ENCODE assay signal across 9 cellular contexts in genomic region chr5:172852490-172853354, GRCh38. TPM values are rescaled to one million over a fixed set of nuclear protein-coding genes. Genes with fewer than 3 reads are reported as not detected.
A peak's percentile ranks its signal among the peaks of the same experiment; 100 is the strongest.
DNase-seq lines count a peak whose midpoint lies in the region; ATAC-seq and TF ChIP-seq lines count a peak whose summit lies in the region.
"Had no signal": no experiment of that assay in that cellular context is flagged by ENCODE, and none has a peak within 500 bp of the region (broad histone marks: within the 10 kb centered on the region; RNA-seq: fewer than 3 reads in every experiment).

No MANE protein-coding gene starts in this region.

- H3K27me3 ChIP-seq in CD8-positive, alpha-beta T cell (ENCODE audit: insufficient read depth, low read length), result no peaks in the 10 kb centered on the region
- H3K27me3 ChIP-seq in RWPE2 (ENCODE audit: insufficient read depth, poor library complexity, severe bottlenecking), result no peaks in the 10 kb centered on the region
- H3K27me3 ChIP-seq in esophagus squamous epithelium, result no peaks in the 10 kb centered on the region
- no peaks in the 10 kb centered on the region for H3K27me3 ChIP-seq in sigmoid colon
- H3K27me3 ChIP-seq in SK-N-SH (ENCODE audit: insufficient read depth), result no peaks in the 10 kb centered on the region

- WGBS in esophagus squamous epithelium, 2 donors, result 66 to 87% methylated on average over 13 to 15 of the region's 18 CpGs
- 77 to 91% methylated on average over 18 of the region's 18 CpGs for WGBS in sigmoid colon, 2 donors
- 90% methylated on average over 10 of the region's 18 CpGs for WGBS in SK-N-SH (ENCODE audit: low lambda C conversion rate)

- no peaks in the 10 kb centered on the region for H3F3A ChIP-seq in SK-N-SH (replicated peaks; ENCODE audit: insufficient read depth)

- peaks cover 67% of the 10 kb centered on the region for H3K4me1 Mint-ChIP-seq in CD8-positive, alpha-beta T cell (ENCODE audit: low read depth)

- H3K27ac ChIP-seq in CD8-positive, alpha-beta T cell (ENCODE audit: low read depth, low read length), result no peak overlapping the region
- H3K27ac ChIP-seq in RWPE2 (ENCODE audit: poor library complexity, severe bottlenecking) (peak overlapping the region; percentile 99), esophagus squamous epithelium (peak overlapping the region; percentile 85 to 94 (median 92)), sigmoid colon (peak overlapping the region in 3 of 4 donors; percentile 1 to 95 (median 90)), caudate nucleus (ENCODE audit: low read depth, low read length) (no peak overlapping the region), SK-N-SH (ENCODE audit: low read depth in 2 of 2, low read length in 1 of 2) (no peak overlapping the region)

- no peak overlapping the region for H2AFZ ChIP-seq in SK-N-SH (ENCODE audit: low read depth)

- H3K4me3 Mint-ChIP-seq in CD8-positive, alpha-beta T cell, result no peak overlapping the region

- no peak overlapping the region for H3K4me2 ChIP-seq in SK-N-SH

- no peaks in the 10 kb centered on the region; the same call in 1 of the 2 replicates for H4K20me1 ChIP-seq in SK-N-SH (ENCODE audit: insufficient read depth)

- no peaks in the 10 kb centered on the region for H3K9me3 Mint-ChIP-seq in CD8-positive, alpha-beta T cell

- peak overlapping the region; percentile 77 for H3K27ac Mint-ChIP-seq in CD8-positive, alpha-beta T cell

- H3K79me2 ChIP-seq in SK-N-SH (ENCODE audit: insufficient read depth), result peaks cover 82% of the 10 kb centered on the region

- H3K36me3 Mint-ChIP-seq in CD8-positive, alpha-beta T cell, result peaks cover 26% of the 10 kb centered on the region

- POLR2A ChIA-PET in CD8-positive, alpha-beta T cell (lab: Charles Lee), result no interaction called here
- POLR2A ChIA-PET in SK-N-SH (lab: Yijun Ruan, JAX), result no interaction called here

- no peaks in the 10 kb centered on the region for H3K27me3 Mint-ChIP-seq in CD8-positive, alpha-beta T cell (ENCODE audit: low read depth)

- CTCF ChIA-PET in CD8-positive, alpha-beta T cell (lab: Charles Lee), result interaction anchor here (1.0 to 1.2 kb wide), 2 partner anchors 136 to 141 kb away, joined by 3 to 5 read pairs; no protein-coding TSS in a partner anchor
- CTCF ChIA-PET in SK-N-SH (lab: Yijun Ruan, JAX), result interaction anchor here (0.9 to 2.2 kb wide), 4 partner anchors 80 to 139 kb away, joined by 3 to 8 read pairs (median 3); no protein-coding TSS in a partner anchor

- H3K9me3 ChIP-seq in CD8-positive, alpha-beta T cell (ENCODE audit: low read length), result no peaks in the 10 kb centered on the region
- H3K9me3 ChIP-seq in RWPE2 (ENCODE audit: severe bottlenecking) (no peaks in the 10 kb centered on the region), esophagus squamous epithelium (no peaks in the 10 kb centered on the region), sigmoid colon (no peaks in the 10 kb centered on the region), SK-N-SH (no peaks in the 10 kb centered on the region)

- no peak overlapping the region for H3K9ac ChIP-seq in SK-N-SH

- TF ChIP-seq EP300 in sigmoid colon (IDR thresholded peaks at IDR 0.05), result no peak
- no peak for TF ChIP-seq EP300 in SK-N-SH (IDR thresholded peaks at IDR 0.05; ENCODE audit: borderline replicate concordance in 1 of 2, low read depth in 1 of 2, low read length in 1 of 2)

- intact Hi-C loops in CD8-positive, alpha-beta T cell (cut with DNase I, micrococcal nuclease), result no loop called here
- intact Hi-C loops in esophagus squamous epithelium (cut with DNase I), result no loop called here
- intact Hi-C loops in sigmoid colon (cut with DNase I), result no loop called here

- no peak for ATAC-seq in CD8-positive, alpha-beta T cell
- no peak for ATAC-seq in RWPE2 (ENCODE audit: low read depth)
- no peak for ATAC-seq in HG03439 (IDR thresholded peaks at IDR 0.05; ENCODE audit: unreplicated experiment)
- no peak for ATAC-seq in SK-N-SH treated with all-trans-retinoic acid at 6 μM for 48 hours

- no peaks in the 10 kb centered on the region for H3K9me2 ChIP-seq in SK-N-SH

- H3K4me3 ChIP-seq in CD8-positive, alpha-beta T cell (ENCODE audit: low read depth, low read length), result no peak overlapping the region
- H3K4me3 ChIP-seq in RWPE2 (ENCODE audit: severe bottlenecking) (no peak overlapping the region), esophagus squamous epithelium (no peak overlapping the region), sigmoid colon (no peak overlapping the region), SK-N-SH (ENCODE audit: low read depth in 2 of 2, low read length in 1 of 2) (no peak overlapping the region)
- H3K4me3 ChIP-seq: K562 had no signal

- no peak for TF ChIP-seq RAD21 in SK-N-SH (IDR thresholded peaks at IDR 0.05; ENCODE audit: low read length)

- H3K36me3 ChIP-seq in CD8-positive, alpha-beta T cell (ENCODE audit: insufficient read depth, low read length), result no peaks in the 10 kb centered on the region
- H3K36me3 ChIP-seq in RWPE2 (ENCODE audit: low read depth), result peaks cover 37% of the 10 kb centered on the region
- no peaks in the 10 kb centered on the region for H3K36me3 ChIP-seq in esophagus squamous epithelium
- H3K36me3 ChIP-seq in sigmoid colon, result no peaks in the 10 kb centered on the region
- H3K36me3 ChIP-seq in SK-N-SH (replicated peaks in 1 of 2; ENCODE audit: control insufficient read depth in 1 of 2, insufficient read depth in 2 of 2, low read length in 1 of 2), result peaks cover 0 to 7% of the 10 kb centered on the region in 2 experiments

- peaks cover 52% of the 10 kb centered on the region for H3K4me1 ChIP-seq in CD8-positive, alpha-beta T cell (ENCODE audit: insufficient read depth, low read length)
- H3K4me1 ChIP-seq in RWPE2 (ENCODE audit: insufficient read depth, poor library complexity, severe bottlenecking) (peaks cover 51% of the 10 kb centered on the region), esophagus squamous epithelium (peaks cover 47 to 100% (median 71%) of the 10 kb centered on the region in 3 donors), sigmoid colon (peaks cover 0 to 74% (median 44%) of the 10 kb centered on the region in 4 donors), SK-N-SH (ENCODE audit: control insufficient read depth in 1 of 2, insufficient read depth in 2 of 2, low read depth in 1 of 2, low read length in 1 of 2) (peaks cover 11 to 20% of the 10 kb centered on the region in 2 experiments; a peak in 1 of 4 replicates)

- DNase-seq in CD8-positive, alpha-beta T cell, result no peak
- DNase-seq in RWPE2 (ENCODE audit: low spot score), result no peak
- no peak for DNase-seq in esophagus squamous epithelium (lab: John Stamatoyannopoulos, UW)
- DNase-seq in sigmoid colon, result no peak
- DNase-seq in caudate nucleus (lab: John Stamatoyannopoulos, UW), result no peak
- DNase-seq in SK-N-SH, result no peak

- no peak for TF ChIP-seq CTCF in CD8-positive, alpha-beta T cell (IDR thresholded peaks at IDR 0.05)
- TF ChIP-seq CTCF in RWPE2 (IDR thresholded peaks at IDR 0.05; ENCODE audit: poor library complexity, severe bottlenecking) (no peak), esophagus squamous epithelium (IDR thresholded peaks at IDR 0.05) (no peak), sigmoid colon (IDR thresholded peaks at IDR 0.05) (no peak), SK-N-SH (IDR thresholded peaks at IDR 0.05) (no peak)

- TF ChIP-seq POLR2A in esophagus squamous epithelium (IDR thresholded peaks at IDR 0.05) (no peak), sigmoid colon (IDR thresholded peaks at IDR 0.05) (no peak)

TF ChIP-seq in SK-N-SH, 30 proteins besides CTCF, POLR2A, EP300 and RAD21 (continues in another document):
- TF ChIP-seq TEAD4 (IDR thresholded peaks at IDR 0.05; ENCODE audit: borderline replicate concordance, insufficient read depth) (no peak), POLR2AphosphoS5 (IDR thresholded peaks at IDR 0.05; ENCODE audit: low read depth, low read length) (no peak), YY1 (IDR thresholded peaks at IDR 0.05; ENCODE audit: low read depth) (no peak)
- TF ChIP-seq, protein P1, sequence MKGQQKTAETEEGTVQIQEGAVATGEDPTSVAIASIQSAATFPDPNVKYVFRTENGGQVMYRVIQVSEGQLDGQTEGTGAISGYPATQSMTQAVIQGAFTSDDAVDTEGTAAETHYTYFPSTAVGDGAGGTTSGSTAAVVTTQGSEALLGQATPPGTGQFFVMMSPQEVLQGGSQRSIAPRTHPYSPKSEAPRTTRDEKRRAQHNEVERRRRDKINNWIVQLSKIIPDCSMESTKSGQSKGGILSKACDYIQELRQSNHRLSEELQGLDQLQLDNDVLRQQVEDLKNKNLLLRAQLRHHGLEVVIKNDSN (IDR thresholded peaks at IDR 0.05; ENCODE audit: borderline replicate concordance, low read depth), result no peak

TF ChIP-seq in SK-N-SH treated with all-trans-retinoic acid at 6 μM for 48 hours, 23 proteins besides CTCF, POLR2A, EP300 and RAD21 (continues in another document):
- TF ChIP-seq ISL1 (CRISPR knock-in tag; IDR thresholded peaks at IDR 0.05) (no peak), ZNF565 (CRISPR knock-in tag; conservative IDR thresholded peaks at IDR 0.05; ENCODE audit: low read depth) (no peak), TOX (CRISPR knock-in tag; IDR thresholded peaks at IDR 0.05; ENCODE audit: borderline replicate concordance) (no peak), PPARA (CRISPR knock-in tag; IDR thresholded peaks at IDR 0.05; ENCODE audit: borderline replicate concordance) (no peak), ZNF70 (CRISPR knock-in tag; IDR thresholded peaks at IDR 0.05) (no peak), ZFP30 (CRISPR knock-in tag; IDR thresholded peaks at IDR 0.05) (no peak), BACH2 (CRISPR knock-in tag; IDR thresholded peaks at IDR 0.05; ENCODE audit: borderline replicate concordance) (no peak), ARNTL (CRISPR knock-in tag; IDR thresholded peaks at IDR 0.05; ENCODE audit: borderline replicate concordance, low read depth) (no peak), ZNF8 (CRISPR knock-in tag; IDR thresholded peaks at IDR 0.05) (no peak), GLIS3 (CRISPR knock-in tag; IDR thresholded peaks at IDR 0.05) (no peak)
- TF ChIP-seq, protein P2, sequence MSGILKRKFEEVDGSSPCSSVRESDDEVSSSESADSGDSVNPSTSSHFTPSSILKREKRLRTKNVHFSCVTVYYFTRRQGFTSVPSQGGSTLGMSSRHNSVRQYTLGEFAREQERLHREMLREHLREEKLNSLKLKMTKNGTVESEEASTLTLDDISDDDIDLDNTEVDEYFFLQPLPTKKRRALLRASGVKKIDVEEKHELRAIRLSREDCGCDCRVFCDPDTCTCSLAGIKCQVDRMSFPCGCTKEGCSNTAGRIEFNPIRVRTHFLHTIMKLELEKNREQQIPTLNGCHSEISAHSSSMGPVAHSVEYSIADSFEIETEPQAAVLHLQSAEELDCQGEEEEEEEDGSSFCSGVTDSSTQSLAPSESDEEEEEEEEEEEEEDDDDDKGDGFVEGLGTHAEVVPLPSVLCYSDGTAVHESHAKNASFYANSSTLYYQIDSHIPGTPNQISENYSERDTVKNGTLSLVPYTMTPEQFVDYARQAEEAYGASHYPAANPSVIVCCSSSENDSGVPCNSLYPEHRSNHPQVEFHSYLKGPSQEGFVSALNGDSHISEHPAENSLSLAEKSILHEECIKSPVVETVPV (CRISPR knock-in tag; IDR thresholded peaks at IDR 0.05), result no peak

RNA-seq across cellular contexts. Expression of gene ERGIC1, which starts 18.7 kb away (rescaled TPM):
- total RNA-seq in CD8-positive, alpha-beta T cell, result 10 to 100 TPM; 61.0 to 61.2 TPM
- total RNA-seq in esophagus squamous epithelium (10 to 100 TPM; 50.9 to 83.0 (median 65.5) TPM), sigmoid colon (100 to 1,000 TPM in 1 of 4 donors, 10 to 100 TPM in 3; 80.6 to 117 (median 95.7) TPM)
- polyA plus RNA-seq in sigmoid colon (100 to 1,000 TPM; 125 to 160 (median 132) TPM), SK-N-SH (2012; rRNA removed) (101 and 111 TPM in 2 replicates)
- polyA plus RNA-seq in SK-N-SH (2012; cell fraction: cytosol; rRNA removed), result 69.4 and 95.6 TPM in 2 replicates
- 40.7 and 61.0 TPM in 2 replicates for polyA plus RNA-seq in SK-N-SH (2012; cell fraction: nucleus; rRNA removed)

Comparison
In these comparisons a context has a peak if more than half of its experiments do, and no peak if none do; other contexts are left out.
1. H3K27ac ChIP-seq: peak in RWPE2 (single experiment), esophagus squamous epithelium (4 of 4) and sigmoid colon (3 of 4); none in CD8-positive, alpha-beta T cell (single experiment), caudate nucleus (single experiment) and SK-N-SH (0 of 2).